Comparison of ENCODE assay signal across 36 cellular contexts in the genomic region with DNA sequence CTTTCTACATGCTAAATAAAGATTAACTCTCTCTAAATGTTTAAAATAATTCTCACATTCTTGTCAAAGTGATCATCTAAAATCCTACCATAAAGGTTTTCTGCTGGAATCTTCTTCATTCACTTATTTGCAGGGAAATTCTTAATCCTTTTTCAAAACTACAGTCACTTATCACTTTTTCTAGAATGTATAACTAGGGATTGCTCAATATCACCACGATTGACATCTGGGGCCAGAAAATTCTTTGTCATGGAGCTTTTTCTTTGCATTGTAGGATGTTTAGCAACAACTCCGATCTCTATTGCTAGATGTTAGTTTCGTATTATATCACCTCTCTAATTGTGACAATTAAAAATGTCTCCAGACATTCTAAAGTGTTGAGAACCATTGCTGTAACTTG.
"Had no signal": no experiment of that assay in that cellular context is flagged by ENCODE, and none has a peak within 500 bp of the region (broad histone marks: within the 10 kb centered on the region; RNA-seq: fewer than 3 reads in every experiment).

No MANE protein-coding gene starts in this region.

- H3K4me3 ChIP-seq: coronary artery, esophagus muscularis mucosa, gastroesophageal sphincter, heart right ventricle had no signal

- H3K27me3 Mint-ChIP-seq: activated CD4-positive, alpha-beta memory T cell treated with anti-CD3 and anti-CD28 coated beads, Interleukin-2, amount 10 ng/mL, durations not matched to agents 7 days and 5 days; activated naive CD4-positive, alpha-beta T cell treated with anti-CD3 and anti-CD28 coated beads, Interleukin-2, amount 10 ng/mL, durations not matched to agents 7 days and 5 days; activated naive CD8-positive, alpha-beta T cell treated with anti-CD3 and anti-CD28 coated beads, Interleukin-2, amount 10 ng/mL, durations not matched to agents 7 days and 5 days; central memory CD8-positive, alpha-beta T cell had no signal

- H3K4me1 Mint-ChIP-seq: activated CD4-positive, alpha-beta memory T cell treated with anti-CD3 and anti-CD28 coated beads, Interleukin-2, amount 10 ng/mL, durations not matched to agents 7 days and 5 days; activated CD4-positive, alpha-beta T cell treated with anti-CD3 and anti-CD28 coated beads, Interleukin-2, amount 10 ng/mL, durations not matched to agents 7 days and 5 days; activated naive CD4-positive, alpha-beta T cell treated with anti-CD3 and anti-CD28 coated beads, Interleukin-2, amount 10 ng/mL, durations not matched to agents 7 days and 5 days; activated naive CD8-positive, alpha-beta T cell treated with anti-CD3 and anti-CD28 coated beads, Interleukin-2, amount 10 ng/mL, durations not matched to agents 7 days and 5 days; central memory CD8-positive, alpha-beta T cell; T-helper 17 cell; WTC11 had no signal

- H3K36me3 ChIP-seq: brain microvascular endothelial cell, esophagus muscularis mucosa, gastroesophageal sphincter, heart right ventricle had no signal

- H3K27me3 ChIP-seq: brain microvascular endothelial cell, esophagus muscularis mucosa, gastroesophageal sphincter, heart right ventricle had no signal

- DNase-seq: activated CD4-positive, alpha-beta memory T cell treated with anti-CD3 and anti-CD28 coated beads, Interleukin-2, amount 10 ng/mL, durations not matched to agents 7 days and 5 days; activated CD4-positive, alpha-beta T cell treated with anti-CD3 and anti-CD28 coated beads for 1 hour; activated CD4-positive, alpha-beta T cell treated with anti-CD3 and anti-CD28 coated beads for 4 hours; activated CD4-positive, alpha-beta T cell treated with anti-CD3 and anti-CD28 coated beads, Interleukin-2, amount 10 ng/mL, durations not matched to agents 7 days and 5 days; activated CD4-positive, alpha-beta T cell treated with anti-CD3 and anti-CD28 coated beads, Interleukin-2, amount 50 U/mL, for 4 hours; activated CD8-positive, alpha-beta memory T cell treated with anti-CD3 and anti-CD28 coated beads, Interleukin-2, amount 50 U/mL, for 48 hours; activated gamma-delta T cell; activated naive CD4-positive, alpha-beta T cell; activated naive CD4-positive, alpha-beta T cell treated with anti-CD3 and anti-CD28 coated beads, Interleukin-2, amount 10 ng/mL, durations not matched to agents 7 days and 5 days; activated naive CD8-positive, alpha-beta T cell treated with anti-CD3 and anti-CD28 coated beads, Interleukin-2, amount 10 ng/mL, durations not matched to agents 7 days and 5 days; activated T-cell treated with anti-CD3 and anti-CD28 coated beads for 4 hours; activated T-cell treated with anti-CD3 and anti-CD28 coated beads, Interleukin-2, amount 50 U/mL, for 24 hours; activated T-cell treated with anti-CD3 and anti-CD28 coated beads, Interleukin-2, amount 50 U/mL, for 72 hours; amniotic stem cell; anterior cingulate cortex; brain microvascular endothelial cell; dermis blood vessel endothelial cell; effector CD4-positive, alpha-beta T cell; effector memory CD8-positive, alpha-beta T cell; erythroblast; foreskin melanocyte; heart right ventricle; T-helper 1 cell; T-helper 17 cell; T1000 had no signal

- H3K36me3 Mint-ChIP-seq: activated naive CD4-positive, alpha-beta T cell treated with anti-CD3 and anti-CD28 coated beads, Interleukin-2, amount 10 ng/mL, durations not matched to agents 7 days and 5 days; activated naive CD4-positive, alpha-beta T cell treated with anti-CD3 and anti-CD28 coated beads, Interleukin-2, amount 50 U/mL, for 72 hours; activated naive CD8-positive, alpha-beta T cell treated with anti-CD3 and anti-CD28 coated beads, Interleukin-2, amount 10 ng/mL, durations not matched to agents 7 days and 5 days had no signal

- H3K9me3 ChIP-seq: esophagus muscularis mucosa, gastroesophageal sphincter had no signal

- H3K27ac Mint-ChIP-seq: activated CD4-positive, alpha-beta memory T cell treated with anti-CD3 and anti-CD28 coated beads, Interleukin-2, amount 10 ng/mL, durations not matched to agents 7 days and 5 days; activated CD4-positive, alpha-beta T cell treated with anti-CD3 and anti-CD28 coated beads, Interleukin-2, amount 10 ng/mL, durations not matched to agents 7 days and 5 days; activated naive CD4-positive, alpha-beta T cell treated with anti-CD3 and anti-CD28 coated beads, Interleukin-2, amount 10 ng/mL, durations not matched to agents 7 days and 5 days; activated naive CD4-positive, alpha-beta T cell treated with anti-CD3 and anti-CD28 coated beads, Interleukin-2, amount 50 U/mL, for 72 hours; activated naive CD8-positive, alpha-beta T cell treated with anti-CD3 and anti-CD28 coated beads, Interleukin-2, amount 10 ng/mL, durations not matched to agents 7 days and 5 days; activated T-cell treated with anti-CD3 and anti-CD28 coated beads, Interleukin-2, amount 50 U/mL, for 24 hours; activated T-cell treated with anti-CD3 and anti-CD28 coated beads, Interleukin-2, amount 50 U/mL, for 72 hours; effector memory CD8-positive, alpha-beta T cell; T-helper 17 cell; T-helper 2 cell treated with Interferon-gamma antibody and Interleukin-4, amounts not matched to agents 5 μg/mL and 100 μg/mL, for 36 hours; WTC11 had no signal

- H3K4me3 Mint-ChIP-seq: activated CD4-positive, alpha-beta memory T cell treated with anti-CD3 and anti-CD28 coated beads, Interleukin-2, amount 10 ng/mL, durations not matched to agents 7 days and 5 days; activated CD4-positive, alpha-beta T cell treated with anti-CD3 and anti-CD28 coated beads, Interleukin-2, amount 10 ng/mL, durations not matched to agents 7 days and 5 days; activated naive CD4-positive, alpha-beta T cell treated with anti-CD3 and anti-CD28 coated beads, Interleukin-2, amount 10 ng/mL, durations not matched to agents 7 days and 5 days; activated naive CD8-positive, alpha-beta T cell treated with anti-CD3 and anti-CD28 coated beads, Interleukin-2, amount 10 ng/mL, durations not matched to agents 7 days and 5 days; activated T-cell treated with anti-CD3 and anti-CD28 coated beads, Interleukin-2, amount 50 U/mL, for 24 hours; activated T-cell treated with anti-CD3 and anti-CD28 coated beads, Interleukin-2, amount 50 U/mL, for 72 hours; central memory CD8-positive, alpha-beta T cell; effector memory CD8-positive, alpha-beta T cell; T-helper 17 cell; T-helper 2 cell treated with Interferon-gamma antibody and Interleukin-4, amounts not matched to agents 5 μg/mL and 100 μg/mL, for 36 hours; WTC11 had no signal

- ATAC-seq: activated naive CD4-positive, alpha-beta T cell treated with anti-CD3 and anti-CD28 coated beads, Interleukin-2, amount 50 U/mL, for 72 hours; activated T-cell treated with anti-CD3 and anti-CD28 coated beads, Interleukin-2, amount 50 U/mL, for 72 hours; effector memory CD8-positive, alpha-beta T cell; gastroesophageal sphincter; heart right ventricle; T-helper 17 cell; WTC11 had no signal

- H3K27ac ChIP-seq: brain microvascular endothelial cell, coronary artery, esophagus muscularis mucosa, gastroesophageal sphincter, heart right ventricle, VCaP had no signal

- H3K9me3 Mint-ChIP-seq: activated CD4-positive, alpha-beta memory T cell treated with anti-CD3 and anti-CD28 coated beads, Interleukin-2, amount 10 ng/mL, durations not matched to agents 7 days and 5 days; activated CD4-positive, alpha-beta T cell treated with anti-CD3 and anti-CD28 coated beads, Interleukin-2, amount 10 ng/mL, durations not matched to agents 7 days and 5 days; activated naive CD4-positive, alpha-beta T cell treated with anti-CD3 and anti-CD28 coated beads, Interleukin-2, amount 10 ng/mL, durations not matched to agents 7 days and 5 days; activated naive CD4-positive, alpha-beta T cell treated with anti-CD3 and anti-CD28 coated beads, Interleukin-2, amount 50 U/mL, for 72 hours; activated naive CD8-positive, alpha-beta T cell treated with anti-CD3 and anti-CD28 coated beads, Interleukin-2, amount 10 ng/mL, durations not matched to agents 7 days and 5 days; activated T-cell treated with anti-CD3 and anti-CD28 coated beads, Interleukin-2, amount 50 U/mL, for 24 hours; activated T-cell treated with anti-CD3 and anti-CD28 coated beads, Interleukin-2, amount 50 U/mL, for 72 hours; central memory CD8-positive, alpha-beta T cell; effector memory CD8-positive, alpha-beta T cell; T-helper 2 cell treated with Interferon-gamma antibody and Interleukin-4, amounts not matched to agents 5 μg/mL and 100 μg/mL, for 36 hours had no signal

- FAIRE-seq: astrocyte, bronchial epithelial cell, TTC549 had no signal
